Comparison of ENCODE assay signal across 14 cellular contexts in the genomic region with DNA sequence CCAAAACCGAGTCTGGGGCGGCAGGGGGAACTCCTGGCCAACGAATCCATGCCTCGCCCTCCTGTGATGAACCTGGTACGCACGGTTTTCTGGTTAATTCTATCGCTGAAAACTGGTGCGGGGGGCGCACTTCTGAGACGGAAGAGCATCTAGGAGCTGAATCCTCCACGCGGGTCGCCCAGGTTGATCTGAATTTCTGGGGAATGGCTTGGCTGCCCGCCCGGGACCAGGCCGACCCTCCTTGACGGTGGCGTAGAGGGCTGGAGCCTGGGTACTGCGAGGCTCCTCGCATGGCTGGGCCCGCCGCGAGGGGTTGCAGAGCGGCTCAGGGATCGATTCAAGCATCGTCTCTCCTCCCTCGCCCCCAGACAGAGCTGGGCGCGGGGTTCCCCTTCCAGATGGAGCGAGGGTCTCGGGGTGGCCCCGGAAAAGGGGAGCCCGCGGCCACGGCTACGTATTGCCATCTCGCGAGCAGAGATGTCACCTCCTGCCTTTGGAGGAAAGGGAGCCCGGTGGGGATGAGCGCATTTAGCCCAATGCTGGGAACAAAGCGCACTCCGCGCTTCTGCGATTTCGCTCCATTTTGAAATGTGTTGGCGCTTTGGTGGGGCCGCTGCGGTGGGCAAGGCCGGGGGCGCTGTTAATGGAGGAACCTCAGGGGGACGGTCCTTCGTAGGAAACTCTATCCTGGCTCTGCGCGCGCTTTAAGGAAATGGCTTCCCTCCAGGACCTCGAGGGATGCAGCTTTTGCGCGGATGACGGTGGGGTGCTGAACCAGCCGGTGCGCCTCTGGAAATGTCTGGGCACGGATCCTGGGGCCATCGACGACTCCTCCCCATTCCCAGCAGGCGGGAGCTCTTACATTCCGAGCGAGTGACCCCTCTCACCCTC. TPM values are rescaled to one million over a fixed set of nuclear protein-coding genes. Genes with fewer than 3 reads are reported as not detected.
DNase-seq lines count a peak whose midpoint lies in the region; ATAC-seq, FAIRE-seq and TF ChIP-seq lines count a peak whose summit lies in the region.
"Had no signal": no experiment of that assay in that cellular context is flagged by ENCODE, and none has a peak within 500 bp of the region (broad histone marks: within the 10 kb centered on the region; RNA-seq: fewer than 3 reads in every experiment).

No MANE protein-coding gene starts in this region.

- no peak overlapping the region for H3K4me3 Mint-ChIP-seq in activated CD8-positive, alpha-beta memory T cell treated with anti-CD3 and anti-CD28 coated beads, Interleukin-2, amount 10 ng/mL, durations not matched to agents 7 days and 5 days
- H3K4me3 Mint-ChIP-seq in glutamatergic neuron (ENCODE audit: unreplicated experiment), result peak overlapping the region; percentile 89
- peak overlapping the region; percentile 19 for H3K4me3 Mint-ChIP-seq in progenitor cell of endocrine pancreas (ENCODE audit: low read depth)
- H3K4me3 Mint-ChIP-seq in stimulated activated effector memory CD8-positive, alpha-beta T cell treated with anti-CD3 and anti-CD28 coated beads, Interleukin-12 subunit alpha, Interleukin-12 subunit beta, amount 100 ng/mL, for 72 hours, result no peak overlapping the region
- H3K4me3 Mint-ChIP-seq: activated CD8-positive, alpha-beta T cell treated with anti-CD3 and anti-CD28 coated beads, Interleukin-2, amount 10 ng/mL, durations not matched to agents 7 days and 5 days had no signal

- no peaks in the 10 kb centered on the region for H3K36me3 Mint-ChIP-seq in activated CD8-positive, alpha-beta memory T cell treated with anti-CD3 and anti-CD28 coated beads, Interleukin-2, amount 10 ng/mL, durations not matched to agents 7 days and 5 days
- no peaks in the 10 kb centered on the region for H3K36me3 Mint-ChIP-seq in glutamatergic neuron (ENCODE audit: unreplicated experiment)
- no peaks in the 10 kb centered on the region for H3K36me3 Mint-ChIP-seq in progenitor cell of endocrine pancreas (ENCODE audit: insufficient read depth)
- peaks cover 7% of the 10 kb centered on the region for H3K36me3 Mint-ChIP-seq in stimulated activated effector memory CD8-positive, alpha-beta T cell treated with anti-CD3 and anti-CD28 coated beads, Interleukin-12 subunit alpha, Interleukin-12 subunit beta, amount 100 ng/mL, for 72 hours

- peak; percentile 58 for DNase-seq in activated CD8-positive, alpha-beta memory T cell treated with anti-CD3 and anti-CD28 coated beads for 24 hours
- no peak for DNase-seq in activated CD8-positive, alpha-beta memory T cell treated with anti-CD3 and anti-CD28 coated beads, Interleukin-2, amount 10 ng/mL, durations not matched to agents 7 days and 5 days
- peak; percentile 49 for DNase-seq in NCI-H2171 (lab: John Stamatoyannopoulos, UW)
- peak; percentile 60 for DNase-seq in glutamatergic neuron
- DNase-seq in progenitor cell of endocrine pancreas (ENCODE audit: low spot score, unreplicated experiment), result no peak
- DNase-seq in stimulated activated effector memory CD8-positive, alpha-beta T cell treated with anti-CD3 and anti-CD28 coated beads, Interleukin-12 subunit alpha, Interleukin-12 subunit beta, amount 100 ng/mL, for 72 hours (ENCODE audit: low spot score in 2 of 2), result no peak
- no peak for DNase-seq in GM12891 (ENCODE audit: insufficient read length, low spot score)
- DNase-seq: activated CD8-positive, alpha-beta T cell treated with anti-CD3 and anti-CD28 coated beads, Interleukin-2, amount 10 ng/mL, durations not matched to agents 7 days and 5 days had no signal

- peak; percentile 26 for TF ChIP-seq CTCF in glutamatergic neuron (IDR thresholded peaks at IDR 0.05; ENCODE audit: partially characterized antibody, unreplicated experiment)
- no peak for TF ChIP-seq CTCF in progenitor cell of endocrine pancreas (IDR thresholded peaks at IDR 0.05; ENCODE audit: unreplicated experiment)

- H3K4me1 Mint-ChIP-seq in activated CD8-positive, alpha-beta memory T cell treated with anti-CD3 and anti-CD28 coated beads, Interleukin-2, amount 10 ng/mL, durations not matched to agents 7 days and 5 days, result peaks cover 14% of the 10 kb centered on the region
- H3K4me1 Mint-ChIP-seq in glutamatergic neuron (ENCODE audit: low read depth, unreplicated experiment) (peaks cover 3% of the 10 kb centered on the region), progenitor cell of endocrine pancreas (ENCODE audit: low read depth) (peaks cover 3% of the 10 kb centered on the region)
- H3K4me1 Mint-ChIP-seq in stimulated activated effector memory CD8-positive, alpha-beta T cell treated with anti-CD3 and anti-CD28 coated beads, Interleukin-12 subunit alpha, Interleukin-12 subunit beta, amount 100 ng/mL, for 72 hours, result no peaks in the 10 kb centered on the region

- no peak for TF ChIP-seq POLR2A in GM12891 (IDR thresholded peaks at IDR 0.05; ENCODE audit: low read depth, low read length)

- no peak overlapping the region for H3K27ac Mint-ChIP-seq in activated CD8-positive, alpha-beta memory T cell treated with anti-CD3 and anti-CD28 coated beads, Interleukin-2, amount 10 ng/mL, durations not matched to agents 7 days and 5 days
- peak overlapping the region; percentile 48 for H3K27ac Mint-ChIP-seq in glutamatergic neuron (ENCODE audit: unreplicated experiment)
- H3K27ac Mint-ChIP-seq in progenitor cell of endocrine pancreas, result no peak overlapping the region
- no peak overlapping the region for H3K27ac Mint-ChIP-seq in stimulated activated effector memory CD8-positive, alpha-beta T cell treated with anti-CD3 and anti-CD28 coated beads, Interleukin-12 subunit alpha, Interleukin-12 subunit beta, amount 100 ng/mL, for 72 hours
- H3K27ac Mint-ChIP-seq: activated CD8-positive, alpha-beta T cell treated with anti-CD3 and anti-CD28 coated beads, Interleukin-2, amount 10 ng/mL, durations not matched to agents 7 days and 5 days had no signal

- CTCF ChIA-PET in activated CD8-positive, alpha-beta memory T cell treated with anti-CD3 and anti-CD28 coated beads, Interleukin-2, amount 10 ng/mL, durations not matched to agents 7 days and 5 days (lab: Charles Lee), result no interaction called here

- no peak for ATAC-seq in activated CD8-positive, alpha-beta memory T cell treated with anti-CD3 and anti-CD28 coated beads, Interleukin-2, amount 10 ng/mL, durations not matched to agents 7 days and 5 days
- no peak for ATAC-seq in stimulated activated effector memory CD8-positive, alpha-beta T cell treated with anti-CD3 and anti-CD28 coated beads, Interleukin-12 subunit alpha, Interleukin-12 subunit beta, amount 100 ng/mL, for 72 hours
- no peak for ATAC-seq in GM18511 (IDR thresholded peaks at IDR 0.05; ENCODE audit: unreplicated experiment)
- ATAC-seq: activated CD8-positive, alpha-beta T cell treated with anti-CD3 and anti-CD28 coated beads, Interleukin-2, amount 10 ng/mL, durations not matched to agents 7 days and 5 days; foreskin keratinocyte had no signal

- no peak for FAIRE-seq in GM12891 (lab: Jason Lieb, UNC)

- H3K9me3 Mint-ChIP-seq in activated CD8-positive, alpha-beta memory T cell treated with anti-CD3 and anti-CD28 coated beads, Interleukin-2, amount 10 ng/mL, durations not matched to agents 7 days and 5 days (ENCODE audit: low read depth), result no peaks in the 10 kb centered on the region
- H3K9me3 Mint-ChIP-seq in glutamatergic neuron (ENCODE audit: unreplicated experiment) (peaks cover 8% of the 10 kb centered on the region), progenitor cell of endocrine pancreas (ENCODE audit: low read depth) (no peaks in the 10 kb centered on the region)
- H3K9me3 Mint-ChIP-seq in stimulated activated effector memory CD8-positive, alpha-beta T cell treated with anti-CD3 and anti-CD28 coated beads, Interleukin-12 subunit alpha, Interleukin-12 subunit beta, amount 100 ng/mL, for 72 hours, result no peaks in the 10 kb centered on the region

- H3K27me3 Mint-ChIP-seq in activated CD8-positive, alpha-beta memory T cell treated with anti-CD3 and anti-CD28 coated beads, Interleukin-2, amount 10 ng/mL, durations not matched to agents 7 days and 5 days, result peaks cover 76% of the 10 kb centered on the region
- H3K27me3 Mint-ChIP-seq in glutamatergic neuron (ENCODE audit: unreplicated experiment) (peaks cover 22% of the 10 kb centered on the region), progenitor cell of endocrine pancreas (peaks cover 71% of the 10 kb centered on the region)

TF ChIP-seq in GM12891, 5 proteins besides CTCF, POLR2A, EP300 and RAD21:
- TF ChIP-seq POU2F2 (IDR thresholded peaks at IDR 0.05; ENCODE audit: low read depth, low read length) (no peak), PAX5 (IDR thresholded peaks at IDR 0.05; ENCODE audit: insufficient read depth, low read length, severe bottlenecking) (no peak), SPI1 (IDR thresholded peaks at IDR 0.05; ENCODE audit: low read depth, low read length) (no peak), TAF1 (IDR thresholded peaks at IDR 0.05; ENCODE audit: low read depth, low read length) (no peak), POLR2AphosphoS5 (IDR thresholded peaks at IDR 0.05; ENCODE audit: low read depth, low read length) (no peak)

RNA-seq across cellular contexts. Expression of a gene that starts 2.7 kb away (rescaled TPM):
- under 1 TPM in 1 of 2 experiments, not detected in 1; 0.15 TPM for total RNA-seq in activated CD8-positive, alpha-beta memory T cell treated with anti-CD3 and anti-CD28 coated beads, Interleukin-2, amount 10 ng/mL, durations not matched to agents 7 days and 5 days
- total RNA-seq in glutamatergic neuron (ENCODE audit: unreplicated experiment), result 123 TPM
- 2.5 and 3.6 TPM in 2 replicates for total RNA-seq in progenitor cell of endocrine pancreas
- 0.06 TPM for polyA plus RNA-seq in GM12891 (2012; ENCODE audit: low read depth, missing spikeins)

RNA-seq across cellular contexts. Expression of a gene that starts 52.4 kb away (rescaled TPM):
- total RNA-seq in activated CD8-positive, alpha-beta memory T cell treated with anti-CD3 and anti-CD28 coated beads, Interleukin-2, amount 10 ng/mL, durations not matched to agents 7 days and 5 days, result not detected
- total RNA-seq in glutamatergic neuron (ENCODE audit: unreplicated experiment) (not detected), progenitor cell of endocrine pancreas (not detected in 2 replicates)
- polyA plus RNA-seq in GM12891 (2012; ENCODE audit: low read depth, missing spikeins), result not detected
- total RNA-seq: activated CD8-positive, alpha-beta T cell treated with anti-CD3 and anti-CD28 coated beads, Interleukin-2, amount 10 ng/mL, durations not matched to agents 7 days and 5 days; foreskin keratinocyte; NCI-H460; SK-MEL-5; upper lobe of left lung had no signal
- polyA plus RNA-seq: cardiac muscle cell, foreskin keratinocyte had no signal

Comparison
In these comparisons a context has a peak if more than half of its experiments do, and no peak if none do; other contexts are left out.
1. DNase-seq: peak in activated CD8-positive, alpha-beta memory T cell treated with anti-CD3 and anti-CD28 coated beads for 24 hours (single experiment), NCI-H2171 (single experiment) and glutamatergic neuron (single experiment); none in activated CD8-positive, alpha-beta memory T cell treated with anti-CD3 and anti-CD28 coated beads, Interleukin-2, amount 10 ng/mL, durations not matched to agents 7 days and 5 days (single experiment), progenitor cell of endocrine pancreas (single experiment), stimulated activated effector memory CD8-positive, alpha-beta T cell treated with anti-CD3 and anti-CD28 coated beads, Interleukin-12 subunit alpha, Interleukin-12 subunit beta, amount 100 ng/mL, for 72 hours (0 of 2) and GM12891 (single experiment).
2. H3K4me3 Mint-ChIP-seq: peak in glutamatergic neuron (single experiment) and progenitor cell of endocrine pancreas (single experiment); none in activated CD8-positive, alpha-beta memory T cell treated with anti-CD3 and anti-CD28 coated beads, Interleukin-2, amount 10 ng/mL, durations not matched to agents 7 days and 5 days (single experiment) and stimulated activated effector memory CD8-positive, alpha-beta T cell treated with anti-CD3 and anti-CD28 coated beads, Interleukin-12 subunit alpha, Interleukin-12 subunit beta, amount 100 ng/mL, for 72 hours (single experiment).
3. RNA of a gene that starts 2.7 kb away (total RNA-seq): 123 TPM in glutamatergic neuron (single experiment); 2.5 to 3.6 TPM in progenitor cell of endocrine pancreas and 0.15 TPM in activated CD8-positive, alpha-beta memory T cell treated with anti-CD3 and anti-CD28 coated beads, Interleukin-2, amount 10 ng/mL, durations not matched to agents 7 days and 5 days; every median in the first group is over 10 times any median in the second.